Comparison of ENCODE assay signal across 18 cellular contexts in genomic region chr18:75075429-75075841, GRCh38.
DNase-seq lines count a peak whose midpoint lies in the region; ATAC-seq and TF ChIP-seq lines count a peak whose summit lies in the region.
"Had no signal": no experiment of that assay in that cellular context is flagged by ENCODE, and none has a peak within 500 bp of the region (broad histone marks: within the 10 kb centered on the region; RNA-seq: fewer than 3 reads in every experiment).

No MANE protein-coding gene starts in this region.

- H4K8ac ChIP-seq in neuronal stem cell (ENCODE audit: low read depth, low read length) = no peak overlapping the region

- DNase-seq in activated effector memory CD4-positive, alpha-beta T cell treated with anti-CD3 and anti-CD28 coated beads, Interleukin-2, amount 50 U/mL, for 16 hours = peak; percentile 59
- DNase-seq in activated effector memory CD4-positive, alpha-beta T cell treated with Interleukin-2 at 50 U/mL for 16 hours = no peak
- DNase-seq in endodermal cell (peak; percentile 35), neuronal stem cell (ENCODE audit: low spot score) (no peak), testis (peak; percentile 8), left lobe of liver (ENCODE audit: low spot score) (no peak), tibial artery (no peak)
- DNase-seq: 8988T; Calu3; CD4-positive, alpha-beta memory T cell; DMS 273 treated with DMSO at 0.1 percent for 48 hours; DND-41; EL; GM23248 had no signal

- H3K4me3 Mint-ChIP-seq in endodermal cell = no peak overlapping the region
- H3K4me3 Mint-ChIP-seq: CD14-positive monocyte; CD4-positive, alpha-beta memory T cell had no signal

- H2AFZ ChIP-seq in neuronal stem cell (ENCODE audit: low read length) = no peak overlapping the region
- H2AFZ ChIP-seq: GM23248 had no signal

- no peak for TF ChIP-seq POLR2A in testis (IDR thresholded peaks at IDR 0.05)

- H3K14ac ChIP-seq in neuronal stem cell (ENCODE audit: low read length) = peak overlapping the region; percentile 75

- no peak overlapping the region for H2BK120ac ChIP-seq in neuronal stem cell (ENCODE audit: low read depth, low read length)

- no peak overlapping the region for H3K4me2 ChIP-seq in neuronal stem cell (ENCODE audit: insufficient read depth, low read length, poor library complexity, severe bottlenecking)
- H3K4me2 ChIP-seq: BLaER1 had no signal

- no peaks in the 10 kb centered on the region for H3K79me1 ChIP-seq in neuronal stem cell (ENCODE audit: low read depth, low read length)

- H3K4me1 Mint-ChIP-seq in endodermal cell = peaks cover 3% of the 10 kb centered on the region

- peaks cover 14% of the 10 kb centered on the region for H3K9me3 Mint-ChIP-seq in endodermal cell

- ATAC-seq in left lobe of liver = no peak
- ATAC-seq: HepG2 had no signal

- WGBS in endodermal cell (ENCODE audit: insufficient coverage in 1 of 2, insufficient read length in 1 of 2), 2 experiments = 91 to 100% methylated on average over 1 to 12 of the region's 12 CpGs
- no CpG with 5 or more reads among the region's 12 CpGs for WGBS in neuronal stem cell (ENCODE audit: extremely low coverage in 2 of 2, insufficient read length in 2 of 2, insufficient replicate concordance in 1 of 2), 2 donors
- WGBS in testis, 2 donors = 89 to 97% methylated on average over 8 to 12 of the region's 12 CpGs

- peak overlapping the region; percentile 3 for H3K23ac ChIP-seq in neuronal stem cell (ENCODE audit: low read depth, low read length, poor library complexity)

- no peak overlapping the region for H3K9ac ChIP-seq in endodermal cell (ENCODE audit: extremely low read depth, low read length, poor library complexity, severe bottlenecking)
- H3K9ac ChIP-seq in neuronal stem cell (ENCODE audit: low read depth, low read length, poor library complexity) = no peak overlapping the region
- H3K9ac ChIP-seq: BLaER1, GM23248 had no signal

- no peak overlapping the region for H3K4ac ChIP-seq in neuronal stem cell (ENCODE audit: low read length)

- H3K27me3 ChIP-seq in endodermal cell (ENCODE audit: control insufficient read depth, insufficient read depth, low read length, poor library complexity, severe bottlenecking) (no peaks in the 10 kb centered on the region), neuronal stem cell (ENCODE audit: control insufficient read depth in 3 of 3, insufficient read depth in 3 of 3, low read depth in 1 of 3, low read length in 3 of 3) (no peaks in the 10 kb centered on the region), testis (no peaks in the 10 kb centered on the region), tibial artery (no peaks in the 10 kb centered on the region)
- H3K27me3 ChIP-seq: BLaER1 had no signal

- no peak overlapping the region for H3K27ac Mint-ChIP-seq in endodermal cell
- H3K27ac Mint-ChIP-seq: CD14-positive monocyte; CD4-positive, alpha-beta memory T cell had no signal

- H3K4me1 ChIP-seq in endodermal cell (ENCODE audit: control insufficient read depth, insufficient read depth, low read length) (no peaks in the 10 kb centered on the region), neuronal stem cell (ENCODE audit: control insufficient read depth in 2 of 2, insufficient read depth in 1 of 2, low read depth in 1 of 2, low read length in 2 of 2) (peaks cover 0 to 7% of the 10 kb centered on the region in 2 donors), testis (no peaks in the 10 kb centered on the region), tibial artery (no peaks in the 10 kb centered on the region)
- H3K4me1 ChIP-seq: HAP-1 had no signal

- H3K27ac ChIP-seq in endodermal cell (ENCODE audit: low read depth, low read length) (no peak overlapping the region), neuronal stem cell (replicated peaks; ENCODE audit: low read length) (no peak overlapping the region), testis (no peak overlapping the region), tibial artery (no peak overlapping the region)
- H3K27ac ChIP-seq: BLaER1, GM23248 had no signal

- H3K36me3 ChIP-seq in endodermal cell (ENCODE audit: control insufficient read depth, insufficient read depth, low read length) (no peaks in the 10 kb centered on the region), neuronal stem cell (replicated peaks in 1 of 2; ENCODE audit: control insufficient read depth in 2 of 2, insufficient read depth in 2 of 2, low read length in 2 of 2) (no peaks in the 10 kb centered on the region), testis (ENCODE audit: low read depth, missing control alignments) (no peaks in the 10 kb centered on the region), tibial artery (no peaks in the 10 kb centered on the region)
- H3K36me3 ChIP-seq: BLaER1, HAP-1 had no signal

- no peak overlapping the region for H2BK15ac ChIP-seq in neuronal stem cell (ENCODE audit: low read length)

- H3K4me3 ChIP-seq in endodermal cell (ENCODE audit: low read length) (no peak overlapping the region), neuronal stem cell (ENCODE audit: low read length in 2 of 2) (no peak overlapping the region), testis (no peak overlapping the region), tibial artery (no peak overlapping the region)
- H3K4me3 ChIP-seq: BLaER1, GM23248, HAP-1 had no signal

- H3K36me3 Mint-ChIP-seq in endodermal cell (ENCODE audit: low read depth) = no peaks in the 10 kb centered on the region

- TF ChIP-seq CTCF in endodermal cell (conservative IDR thresholded peaks at IDR 0.05) = no peak
- TF ChIP-seq CTCF in testis (IDR thresholded peaks at IDR 0.05) = no peak
- no peak for TF ChIP-seq CTCF in tibial artery (IDR thresholded peaks at IDR 0.05)

- H4K91ac ChIP-seq in neuronal stem cell (ENCODE audit: low read depth, low read length, poor library complexity) = no peak overlapping the region

- H2BK12ac ChIP-seq in neuronal stem cell (ENCODE audit: low read length) = no peak overlapping the region

- no peaks in the 10 kb centered on the region for H3K27me3 Mint-ChIP-seq in endodermal cell (ENCODE audit: insufficient read depth)
- H3K27me3 Mint-ChIP-seq: CD4-positive, alpha-beta memory T cell had no signal

- intact Hi-C loops in testis (cut with DNase I; ENCODE audit: low total_unique reads) (no loop called here), tibial artery (cut with DNase I; ENCODE audit: low total_unique reads) (no loop called here)

- H2BK5ac ChIP-seq in neuronal stem cell (ENCODE audit: low read length) = no peak overlapping the region

- peak overlapping the region; percentile 69 for H3K18ac ChIP-seq in neuronal stem cell (ENCODE audit: low read length)

- H2AK5ac ChIP-seq in neuronal stem cell (ENCODE audit: low read depth, low read length) = peak overlapping the region; percentile 0

- no peaks in the 10 kb centered on the region for H3K9me3 ChIP-seq in endodermal cell (ENCODE audit: control insufficient read depth, low read length)
- H3K9me3 ChIP-seq in neuronal stem cell (replicated peaks in 1 of 2; ENCODE audit: control insufficient read depth in 2 of 2, insufficient read depth in 1 of 2, low read depth in 1 of 2, low read length in 2 of 2) = peaks cover 0 to 6% of the 10 kb centered on the region in 2 donors
- no peaks in the 10 kb centered on the region for H3K9me3 ChIP-seq in testis
- H3K9me3 ChIP-seq in tibial artery = peaks cover 0 to 59% (median 40%) of the 10 kb centered on the region in 3 donors
- H3K9me3 ChIP-seq: HAP-1 had no signal

Comparison
In these comparisons a context has a peak if more than half of its experiments do, and no peak if none do; other contexts are left out.
1. DNase-seq: peak in activated effector memory CD4-positive, alpha-beta T cell treated with anti-CD3 and anti-CD28 coated beads, Interleukin-2, amount 50 U/mL, for 16 hours (single experiment), endodermal cell (single experiment) and testis (single experiment); none in activated effector memory CD4-positive, alpha-beta T cell treated with Interleukin-2 at 50 U/mL for 16 hours (single experiment), neuronal stem cell (single experiment), left lobe of liver (single experiment) and tibial artery (0 of 2).